In the genomic region with DNA sequence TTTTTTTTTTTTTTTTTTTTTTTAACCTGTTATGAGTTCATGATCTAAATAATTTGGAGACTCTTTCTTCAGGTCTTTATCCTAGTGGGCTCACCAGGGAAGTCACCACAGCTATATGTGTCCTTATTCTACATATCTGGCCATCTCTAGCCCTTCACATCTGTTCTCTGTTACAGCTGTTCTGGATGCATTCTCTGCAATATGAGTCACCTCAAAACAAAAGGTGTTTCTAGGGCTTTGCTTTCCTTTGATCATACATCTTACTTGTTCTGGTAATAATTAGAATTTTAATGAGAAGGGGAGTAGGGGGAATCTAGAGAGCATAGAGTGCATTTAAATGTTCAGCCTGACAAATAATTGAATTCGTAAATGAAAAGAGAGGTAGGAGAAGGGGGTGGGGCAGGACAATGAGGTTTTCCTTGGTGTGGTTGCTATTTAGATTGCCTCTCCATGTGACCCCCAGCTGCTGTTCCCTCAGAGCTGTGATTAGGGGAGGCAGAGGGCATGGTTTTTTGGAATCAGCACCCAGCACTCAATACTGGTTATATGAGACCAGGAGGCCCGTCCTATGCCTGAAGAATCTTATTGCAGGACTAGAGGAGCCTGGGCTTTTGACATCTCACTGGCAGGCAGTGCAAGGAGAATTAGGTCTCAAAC, we compare ENCODE assay signal across 21 cellular contexts. TPM values are rescaled to one million over a fixed set of nuclear protein-coding genes. Genes with fewer than 3 reads are reported as not detected.
A peak's percentile ranks its signal among the peaks of the same experiment; 100 is the strongest.
DNase-seq lines count a peak whose midpoint lies in the region; ATAC-seq and TF ChIP-seq lines count a peak whose summit lies in the region.
"Had no signal": no experiment of that assay in that cellular context is flagged by ENCODE, and none has a peak within 500 bp of the region (broad histone marks: within the 10 kb centered on the region; RNA-seq: fewer than 3 reads in every experiment).

No MANE protein-coding gene starts in this region.

- H3K36me3 Mint-ChIP-seq in glutamatergic neuron (ENCODE audit: unreplicated experiment): no peaks in the 10 kb centered on the region
- no peaks in the 10 kb centered on the region for H3K36me3 Mint-ChIP-seq in activated T-cell treated with anti-CD3 and anti-CD28 coated beads, Interleukin-2, amount 50 U/mL, for 4 hours (ENCODE audit: insufficient read depth)
- H3K36me3 Mint-ChIP-seq: CD8-positive, alpha-beta T cell had no signal

- no peak for ATAC-seq in activated T-cell treated with anti-CD3 and anti-CD28 coated beads, Interleukin-2, amount 50 U/mL, for 4 hours
- ATAC-seq in GM21576 (IDR thresholded peaks at IDR 0.05; ENCODE audit: unreplicated experiment): no peak
- ATAC-seq: CD8-positive, alpha-beta T cell; HCT116; PC-3 had no signal

- H3K4me3 ChIP-seq in HUES48 (ENCODE audit: low read depth, low read length) (no peak overlapping the region), coronary artery (no peak overlapping the region)
- H3K4me3 ChIP-seq: BLaER1 treated with 17β-estradiol and CSF1 and Interleukin-3, amounts not matched to agents 10 nM and 100 nM had no signal

- H3K27me3 ChIP-seq in HUES48 (ENCODE audit: control insufficient read depth, insufficient read depth, low read length): no peaks in the 10 kb centered on the region

- H3K4me3 Mint-ChIP-seq in glutamatergic neuron (ENCODE audit: unreplicated experiment): peak overlapping the region; percentile 57
- H3K4me3 Mint-ChIP-seq in activated T-cell treated with anti-CD3 and anti-CD28 coated beads, Interleukin-2, amount 50 U/mL, for 4 hours: no peak overlapping the region
- H3K4me3 Mint-ChIP-seq: CD8-positive, alpha-beta T cell had no signal

- H3K36me3 ChIP-seq in HUES48 (ENCODE audit: control insufficient read depth, insufficient read depth, low read length): peaks cover 80% of the 10 kb centered on the region
- H3K36me3 ChIP-seq: BLaER1 treated with 17β-estradiol and CSF1 and Interleukin-3, amounts not matched to agents 10 nM and 100 nM had no signal

- H3K4me1 Mint-ChIP-seq in glutamatergic neuron (ENCODE audit: low read depth, unreplicated experiment): peaks cover 14% of the 10 kb centered on the region
- H3K4me1 Mint-ChIP-seq in activated T-cell treated with anti-CD3 and anti-CD28 coated beads, Interleukin-2, amount 50 U/mL, for 4 hours (ENCODE audit: low read depth): no peaks in the 10 kb centered on the region

- no peaks in the 10 kb centered on the region for H3K27me3 Mint-ChIP-seq in glutamatergic neuron (ENCODE audit: unreplicated experiment)
- H3K27me3 Mint-ChIP-seq in activated T-cell treated with anti-CD3 and anti-CD28 coated beads, Interleukin-2, amount 50 U/mL, for 4 hours (ENCODE audit: low read depth): peaks cover 24% of the 10 kb centered on the region

- peaks cover 2% of the 10 kb centered on the region for H3K9me3 Mint-ChIP-seq in glutamatergic neuron (ENCODE audit: unreplicated experiment)
- no peaks in the 10 kb centered on the region for H3K9me3 Mint-ChIP-seq in activated T-cell treated with anti-CD3 and anti-CD28 coated beads, Interleukin-2, amount 50 U/mL, for 4 hours
- H3K9me3 Mint-ChIP-seq: CD8-positive, alpha-beta T cell had no signal

- TF ChIP-seq CTCF in glutamatergic neuron (IDR thresholded peaks at IDR 0.05; ENCODE audit: partially characterized antibody, unreplicated experiment): no peak
- no peak for TF ChIP-seq CTCF in coronary artery (IDR thresholded peaks at IDR 0.05)

- peak; percentile 76 for DNase-seq in SW480 (ENCODE audit: low spot score)
- no peak for DNase-seq in glutamatergic neuron
- no peak for DNase-seq in activated T-cell treated with anti-CD3 and anti-CD28 coated beads, Interleukin-2, amount 50 U/mL, for 4 hours
- DNase-seq in coronary artery (ENCODE audit: low spot score): no peak
- DNase-seq in UCSD-AML1 (lab: John Stamatoyannopoulos, UW; ENCODE audit: unreplicated experiment): no peak
- DNase-seq: Calu3; CD8-positive, alpha-beta T cell; DMS79; IMR-90; NCI-H1417 treated with DMSO at 0.1 percent for 48 hours; NCI-H1930; NCI-H226; NCI-H524 treated with DMSO at 0.1 percent for 48 hours; PC-3; SW 1271 had no signal

- peak overlapping the region; percentile 73 for H3K27ac ChIP-seq in HUES48 (ENCODE audit: low read depth, low read length)
- H3K27ac ChIP-seq in coronary artery: no peak overlapping the region
- H3K27ac ChIP-seq: BLaER1 treated with 17β-estradiol and CSF1 and Interleukin-3, amounts not matched to agents 10 nM and 100 nM had no signal

- no peak overlapping the region for H3K9ac ChIP-seq in HUES48 (ENCODE audit: low read depth, low read length)
- H3K9ac ChIP-seq: BLaER1 treated with 17β-estradiol and CSF1 and Interleukin-3, amounts not matched to agents 10 nM and 100 nM had no signal

- H3K4me1 ChIP-seq in HUES48 (ENCODE audit: control insufficient read depth, insufficient read depth, low read length): peaks cover 54% of the 10 kb centered on the region

- no peak overlapping the region for H3K27ac Mint-ChIP-seq in glutamatergic neuron (ENCODE audit: unreplicated experiment)
- H3K27ac Mint-ChIP-seq: CD8-positive, alpha-beta T cell had no signal

- H3K9me3 ChIP-seq in HUES48 (ENCODE audit: control insufficient read depth, insufficient read depth, low read length): no peaks in the 10 kb centered on the region

RNA-seq across cellular contexts. Expression of a gene that starts 8.0 kb away (rescaled TPM):
- 11.1 TPM for total RNA-seq in glutamatergic neuron (ENCODE audit: unreplicated experiment)
- not detected for total RNA-seq in activated T-cell treated with anti-CD3 and anti-CD28 coated beads, Interleukin-2, amount 50 U/mL, for 4 hours
- total RNA-seq: Calu3; CD8-positive, alpha-beta T cell; IMR-90; MCF 10A; PC-3; SK-MEL-5 had no signal

Comparison
In these comparisons a context has a peak if more than half of its experiments do, and no peak if none do; other contexts are left out.
1. RNA of a gene that starts 8.0 kb away (total RNA-seq): 11.1 TPM in glutamatergic neuron (single experiment); not detected in activated T-cell treated with anti-CD3 and anti-CD28 coated beads, Interleukin-2, amount 50 U/mL, for 4 hours; every median in the first group is over 10 times any median in the second.